Comparison of ENCODE assay signal across 1 cellular context in genomic region chr19:43704002-43704705, GRCh38.
TF ChIP-seq lines count a peak whose summit lies in the region.

No MANE protein-coding gene starts in this region.

TF ChIP-seq in GM23338, 12 proteins besides CTCF, POLR2A, EP300 and RAD21 (continued from another document):
- TF ChIP-seq, protein P1, sequence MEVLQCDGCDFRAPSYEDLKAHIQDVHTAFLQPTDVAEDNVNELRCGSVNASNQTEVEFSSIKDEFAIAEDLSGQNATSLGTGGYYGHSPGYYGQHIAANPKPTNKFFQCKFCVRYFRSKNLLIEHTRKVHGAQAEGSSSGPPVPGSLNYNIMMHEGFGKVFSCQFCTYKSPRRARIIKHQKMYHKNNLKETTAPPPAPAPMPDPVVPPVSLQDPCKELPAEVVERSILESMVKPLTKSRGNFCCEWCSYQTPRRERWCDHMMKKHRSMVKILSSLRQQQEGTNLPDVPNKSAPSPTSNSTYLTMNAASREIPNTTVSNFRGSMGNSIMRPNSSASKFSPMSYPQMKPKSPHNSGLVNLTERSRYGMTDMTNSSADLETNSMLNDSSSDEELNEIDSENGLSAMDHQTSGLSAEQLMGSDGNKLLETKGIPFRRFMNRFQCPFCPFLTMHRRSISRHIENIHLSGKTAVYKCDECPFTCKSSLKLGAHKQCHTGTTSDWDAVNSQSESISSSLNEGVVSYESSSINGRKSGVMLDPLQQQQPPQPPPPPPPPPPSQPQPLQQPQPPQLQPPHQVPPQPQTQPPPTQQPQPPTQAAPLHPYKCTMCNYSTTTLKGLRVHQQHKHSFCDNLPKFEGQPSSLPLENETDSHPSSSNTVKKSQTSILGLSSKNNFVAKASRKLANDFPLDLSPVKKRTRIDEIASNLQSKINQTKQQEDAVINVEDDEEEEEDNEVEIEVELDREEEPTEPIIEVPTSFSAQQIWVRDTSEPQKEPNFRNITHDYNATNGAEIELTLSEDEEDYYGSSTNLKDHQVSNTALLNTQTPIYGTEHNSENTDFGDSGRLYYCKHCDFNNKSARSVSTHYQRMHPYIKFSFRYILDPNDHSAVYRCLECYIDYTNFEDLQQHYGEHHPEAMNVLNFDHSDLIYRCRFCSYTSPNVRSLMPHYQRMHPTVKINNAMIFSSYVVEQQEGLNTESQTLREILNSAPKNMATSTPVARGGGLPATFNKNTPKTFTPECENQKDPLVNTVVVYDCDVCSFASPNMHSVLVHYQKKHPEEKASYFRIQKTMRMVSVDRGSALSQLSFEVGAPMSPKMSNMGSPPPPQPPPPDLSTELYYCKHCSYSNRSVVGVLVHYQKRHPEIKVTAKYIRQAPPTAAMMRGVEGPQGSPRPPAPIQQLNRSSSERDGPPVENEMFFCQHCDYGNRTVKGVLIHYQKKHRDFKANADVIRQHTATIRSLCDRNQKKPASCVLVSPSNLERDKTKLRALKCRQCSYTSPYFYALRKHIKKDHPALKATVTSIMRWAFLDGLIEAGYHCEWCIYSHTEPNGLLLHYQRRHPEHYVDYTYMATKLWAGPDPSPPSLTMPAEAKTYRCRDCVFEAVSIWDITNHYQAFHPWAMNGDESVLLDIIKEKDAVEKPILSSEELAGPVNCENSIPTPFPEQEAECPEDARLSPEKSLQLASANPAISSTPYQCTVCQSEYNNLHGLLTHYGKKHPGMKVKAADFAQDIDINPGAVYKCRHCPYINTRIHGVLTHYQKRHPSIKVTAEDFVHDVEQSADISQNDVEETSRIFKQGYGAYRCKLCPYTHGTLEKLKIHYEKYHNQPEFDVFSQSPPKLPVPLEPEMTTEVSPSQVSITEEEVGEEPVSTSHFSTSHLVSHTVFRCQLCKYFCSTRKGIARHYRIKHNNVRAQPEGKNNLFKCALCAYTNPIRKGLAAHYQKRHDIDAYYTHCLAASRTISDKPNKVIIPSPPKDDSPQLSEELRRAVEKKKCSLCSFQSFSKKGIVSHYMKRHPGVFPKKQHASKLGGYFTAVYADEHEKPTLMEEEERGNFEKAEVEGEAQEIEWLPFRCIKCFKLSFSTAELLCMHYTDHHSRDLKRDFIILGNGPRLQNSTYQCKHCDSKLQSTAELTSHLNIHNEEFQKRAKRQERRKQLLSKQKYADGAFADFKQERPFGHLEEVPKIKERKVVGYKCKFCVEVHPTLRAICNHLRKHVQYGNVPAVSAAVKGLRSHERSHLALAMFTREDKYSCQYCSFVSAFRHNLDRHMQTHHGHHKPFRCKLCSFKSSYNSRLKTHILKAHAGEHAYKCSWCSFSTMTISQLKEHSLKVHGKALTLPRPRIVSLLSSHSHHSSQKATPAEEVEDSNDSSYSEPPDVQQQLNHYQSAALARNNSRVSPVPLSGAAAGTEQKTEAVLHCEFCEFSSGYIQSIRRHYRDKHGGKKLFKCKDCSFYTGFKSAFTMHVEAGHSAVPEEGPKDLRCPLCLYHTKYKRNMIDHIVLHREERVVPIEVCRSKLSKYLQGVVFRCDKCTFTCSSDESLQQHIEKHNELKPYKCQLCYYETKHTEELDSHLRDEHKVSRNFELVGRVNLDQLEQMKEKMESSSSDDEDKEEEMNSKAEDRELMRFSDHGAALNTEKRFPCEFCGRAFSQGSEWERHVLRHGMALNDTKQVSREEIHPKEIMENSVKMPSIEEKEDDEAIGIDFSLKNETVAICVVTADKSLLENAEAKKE (CRISPR knock-in tag; IDR thresholded peaks at IDR 0.05): no peak
- TF ChIP-seq POLR2AphosphoS5 (IDR thresholded peaks at IDR 0.05; ENCODE audit: low read depth) (no peak), NANOG (IDR thresholded peaks at IDR 0.05; ENCODE audit: borderline replicate concordance) (no peak), EZH2phosphoT487 (IDR thresholded peaks at IDR 0.05; ENCODE audit: unreplicated experiment) (no peak), ZNF331 (CRISPR knock-in tag; IDR thresholded peaks at IDR 0.05; ENCODE audit: low read depth) (no peak), EZH2 (IDR thresholded peaks at IDR 0.05; ENCODE audit: low read depth, unreplicated experiment) (no peak), JUNB (IDR thresholded peaks at IDR 0.05; ENCODE audit: unreplicated experiment) (no peak), STAT1 (IDR thresholded peaks at IDR 0.05; ENCODE audit: unreplicated experiment) (no peak), ZNF114 (CRISPR knock-in tag; IDR thresholded peaks at IDR 0.05) (no peak)
- TF ChIP-seq, protein P2, sequence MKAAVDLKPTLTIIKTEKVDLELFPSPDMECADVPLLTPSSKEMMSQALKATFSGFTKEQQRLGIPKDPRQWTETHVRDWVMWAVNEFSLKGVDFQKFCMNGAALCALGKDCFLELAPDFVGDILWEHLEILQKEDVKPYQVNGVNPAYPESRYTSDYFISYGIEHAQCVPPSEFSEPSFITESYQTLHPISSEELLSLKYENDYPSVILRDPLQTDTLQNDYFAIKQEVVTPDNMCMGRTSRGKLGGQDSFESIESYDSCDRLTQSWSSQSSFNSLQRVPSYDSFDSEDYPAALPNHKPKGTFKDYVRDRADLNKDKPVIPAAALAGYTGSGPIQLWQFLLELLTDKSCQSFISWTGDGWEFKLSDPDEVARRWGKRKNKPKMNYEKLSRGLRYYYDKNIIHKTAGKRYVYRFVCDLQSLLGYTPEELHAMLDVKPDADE (IDR thresholded peaks at IDR 0.05): no peak
TF ChIP-seq in GM23338: peak in this region for 0.
